Comparison of ENCODE assay signal across 8 cellular contexts in genomic region chr20:3768342-3769130, GRCh38. TPM values are rescaled to one million over a fixed set of nuclear protein-coding genes. Genes with fewer than 3 reads are reported as not detected.
DNase-seq lines count a peak whose midpoint lies in the region; ATAC-seq, FAIRE-seq and TF ChIP-seq lines count a peak whose summit lies in the region.

No MANE protein-coding gene starts in this region.

- DNase-seq in NCI-H2029 (lab: John Stamatoyannopoulos, UW) = peak; percentile 51
- DNase-seq in NCI-H2029 treated with DMSO at 0.1 percent for 48 hours (lab: John Stamatoyannopoulos, UW) = no peak
- DNase-seq in NCI-H2227 (lab: John Stamatoyannopoulos, UW; ENCODE audit: unreplicated experiment) = peak; percentile 91
- DNase-seq in activated B cell treated with CpG ODN at 0.5 μM for 24 hours = peak; percentile 80
- peak in 58 of 61 donors; percentile 10 to 96 (median 82) for DNase-seq in caudate nucleus (lab: John Stamatoyannopoulos, UW)
- peak; percentile 92 for DNase-seq in kidney
- DNase-seq in stimulated activated CD4-positive, alpha-beta T cell treated with anti-CD3 and anti-CD28 coated beads, Interleukin-15, amount 100 ng/mL, for 24 hours = peak; percentile 86

- H3K4me3 Mint-ChIP-seq in activated B cell treated with CpG ODN at 0.5 μM for 24 hours = peak overlapping the region; percentile 90

- no peaks in the 10 kb centered on the region for H3K9me3 ChIP-seq in kidney (ENCODE audit: control insufficient read depth in 1 of 2, low read length in 2 of 2)

- H3K9ac ChIP-seq in kidney (ENCODE audit: low read length in 2 of 2) = peak overlapping the region; percentile 81 to 94

- no peaks in the 10 kb centered on the region for H3K36me3 ChIP-seq in kidney (ENCODE audit: control insufficient read depth in 1 of 2, insufficient read depth in 2 of 2, low read length in 2 of 2)

- intact Hi-C loops in activated B cell treated with CpG ODN at 0.5 μM for 24 hours (cut with micrococcal nuclease) (loop anchor here (1.0 to 10.0 kb wide), 13 partner anchors 9 to 721 kb away; partner anchors contain the start of genes AP5S1, ATRN, CENPB and DDRGK1), kidney (cut with DNase I) (no loop called here)

- TF ChIP-seq CTCF in activated B cell treated with CpG ODN at 0.5 μM for 24 hours (IDR thresholded peaks at IDR 0.05) = no peak
- TF ChIP-seq CTCF in kidney (IDR thresholded peaks at IDR 0.05; ENCODE audit: borderline replicate concordance, extremely low read depth, insufficient read depth) = peak; percentile 38

- no peak for FAIRE-seq in kidney (lab: Jason Lieb, UNC)

- H3K27ac ChIP-seq in caudate nucleus (ENCODE audit: low read depth, low read length) (peak overlapping the region; percentile 96), kidney (ENCODE audit: low read depth in 2 of 2, low read length in 2 of 2) (peak overlapping the region; percentile 87 to 91)

- peaks cover 1% of the 10 kb centered on the region for H3K36me3 Mint-ChIP-seq in activated B cell treated with CpG ODN at 0.5 μM for 24 hours (ENCODE audit: low read depth)

- H3K27me3 Mint-ChIP-seq in activated B cell treated with CpG ODN at 0.5 μM for 24 hours = peaks cover 3% of the 10 kb centered on the region

- H3K4me1 Mint-ChIP-seq in activated B cell treated with CpG ODN at 0.5 μM for 24 hours = peaks cover 26% of the 10 kb centered on the region

- no peaks in the 10 kb centered on the region for H3K9me3 Mint-ChIP-seq in activated B cell treated with CpG ODN at 0.5 μM for 24 hours

- CTCF ChIA-PET in activated B cell treated with CpG ODN at 0.5 μM for 24 hours (lab: Charles Lee) = interaction anchor here (1.0 to 3.6 kb wide), 11 partner anchors 10 to 316 kb away, joined by 3 to 32 read pairs (median 5); partner anchors contain the start of genes AP5S1, CENPB and SPEF1

- H3K4me1 ChIP-seq in kidney (ENCODE audit: control insufficient read depth in 1 of 2, insufficient read depth in 1 of 2, low read depth in 1 of 2, low read length in 2 of 2) = peaks cover 4 to 14% of the 10 kb centered on the region in 2 donors

- ATAC-seq in HG02973 (IDR thresholded peaks at IDR 0.05; ENCODE audit: unreplicated experiment) (peak; percentile 26), activated B cell treated with CpG ODN at 0.5 μM for 24 hours (ENCODE audit: low read depth) (peak; percentile 51)

- POLR2A ChIA-PET in activated B cell treated with CpG ODN at 0.5 μM for 24 hours (lab: Charles Lee) = interaction anchor here (0.5 to 2.7 kb wide), 20 partner anchors 10 to 1116 kb away, joined by 3 to 45 read pairs (median 6); partner anchors contain the start of genes AP5S1, CDC25B, CENPB and NOP56

- H3K4me3 ChIP-seq in kidney (ENCODE audit: low read length in 2 of 2) = peak overlapping the region; percentile 85 to 88

- H3K27ac Mint-ChIP-seq in activated B cell treated with CpG ODN at 0.5 μM for 24 hours = peak overlapping the region; percentile 94

RNA-seq across cellular contexts. Expression of gene ADISSP, which starts 1.0 kb away (rescaled TPM):
- total RNA-seq in activated B cell treated with CpG ODN at 0.5 μM for 24 hours (29.9 and 31.1 TPM in 2 replicates), kidney (26.3 TPM)
- 31.8 TPM for polyA plus RNA-seq in kidney (ENCODE audit: insufficient read depth, low read depth, low replicate concordance)

RNA-seq across cellular contexts. Expression of gene SPEF1, which starts 12.7 kb away (rescaled TPM):
- total RNA-seq in activated B cell treated with CpG ODN at 0.5 μM for 24 hours = not detected in 2 replicates
- total RNA-seq in kidney = 3.4 TPM
- polyA plus RNA-seq in kidney (ENCODE audit: insufficient read depth, low read depth, low replicate concordance) = 3.8 TPM

RNA-seq across cellular contexts. Expression of gene CENPB, which starts 18.0 kb away (rescaled TPM):
- total RNA-seq in activated B cell treated with CpG ODN at 0.5 μM for 24 hours (50.1 and 51.7 TPM in 2 replicates), kidney (99.8 TPM)
- 56.2 TPM for polyA plus RNA-seq in kidney (ENCODE audit: insufficient read depth, low read depth, low replicate concordance)

RNA-seq across cellular contexts. Expression of gene CDC25B, which starts 27.6 kb away (rescaled TPM):
- total RNA-seq in activated B cell treated with CpG ODN at 0.5 μM for 24 hours (21.6 and 24.3 TPM in 2 replicates), kidney (40.3 TPM)
- polyA plus RNA-seq in kidney (ENCODE audit: insufficient read depth, low read depth, low replicate concordance) = 24.1 TPM

RNA-seq across cellular contexts. Expression of gene HSPA12B, which starts 36.1 kb away (rescaled TPM):
- total RNA-seq in activated B cell treated with CpG ODN at 0.5 μM for 24 hours (not detected in 2 replicates), kidney (18.9 TPM)
- polyA plus RNA-seq in kidney (ENCODE audit: insufficient read depth, low read depth, low replicate concordance) = 8.7 TPM
